In genomic region chr12:104619305-104619704, GRCh38 we compare ENCODE assay signal across 17 cellular contexts.
DNase-seq lines count a peak whose midpoint lies in the region; ATAC-seq lines count a peak whose summit lies in the region.
"Had no signal": no experiment of that assay in that cellular context is flagged by ENCODE, and none has a peak within 500 bp of the region (broad histone marks: within the 10 kb centered on the region; RNA-seq: fewer than 3 reads in every experiment).

No MANE protein-coding gene starts in this region.

- DNase-seq in activated CD4-positive, alpha-beta T cell treated with anti-CD3 and anti-CD28 coated beads, Interleukin-2, amount 10 ng/mL, durations not matched to agents 7 days and 5 days: no peak
- DNase-seq in activated CD4-positive, alpha-beta T cell treated with anti-CD3 and anti-CD28 coated beads for 36 hours: no peak
- no peak for DNase-seq in stimulated activated naive CD8-positive, alpha-beta T cell treated with anti-CD3 and anti-CD28 coated beads, Interleukin-15, amount 100 ng/mL, for 72 hours
- DNase-seq in stimulated activated naive CD8-positive, alpha-beta T cell treated with anti-CD3 and anti-CD28 coated beads, Interleukin-15, Interleukin-2, amounts not matched to agents 100 U/mL and 50 U/mL, for 24 hours: no peak
- no peak for DNase-seq in stimulated activated effector memory CD8-positive, alpha-beta T cell treated with anti-CD3 and anti-CD28 coated beads, Interleukin-12 subunit alpha, Interleukin-12 subunit beta, amount 100 ng/mL, for 72 hours (ENCODE audit: low spot score in 2 of 2)
- no peak for DNase-seq in T-helper 1 cell
- DNase-seq in RKO (ENCODE audit: low spot score): no peak
- DNase-seq: AML-193; CD4-positive, alpha-beta memory T cell; DMS153; DMS79; GF-D8; GOT3; H7; HFFc6 had no signal

- no peak for ATAC-seq in activated CD4-positive, alpha-beta T cell treated with anti-CD3 and anti-CD28 coated beads for 36 hours
- ATAC-seq in stimulated activated naive CD8-positive, alpha-beta T cell treated with anti-CD3 and anti-CD28 coated beads, Interleukin-15, amount 100 ng/mL, for 72 hours: no peak
- ATAC-seq in stimulated activated naive CD8-positive, alpha-beta T cell treated with anti-CD3 and anti-CD28 coated beads, Interleukin-15, Interleukin-2, amounts not matched to agents 100 U/mL and 50 U/mL, for 24 hours: no peak
- ATAC-seq in stimulated activated effector memory CD8-positive, alpha-beta T cell treated with anti-CD3 and anti-CD28 coated beads, Interleukin-12 subunit alpha, Interleukin-12 subunit beta, amount 100 ng/mL, for 72 hours: no peak
- ATAC-seq: A549, HCT116 had no signal

- intact Hi-C loops in activated CD4-positive, alpha-beta T cell treated with anti-CD3 and anti-CD28 coated beads for 36 hours (cut with DNase I, micrococcal nuclease): no loop called here

- POLR2A ChIA-PET in activated CD4-positive, alpha-beta T cell treated with anti-CD3 and anti-CD28 coated beads, Interleukin-2, amount 10 ng/mL, durations not matched to agents 7 days and 5 days (lab: Charles Lee): no interaction called here
- POLR2A ChIA-PET in activated CD4-positive, alpha-beta T cell treated with anti-CD3 and anti-CD28 coated beads for 36 hours (lab: Charles Lee): no interaction called here

- peaks cover 14% of the 10 kb centered on the region for H3K36me3 Mint-ChIP-seq in activated CD4-positive, alpha-beta T cell treated with anti-CD3 and anti-CD28 coated beads, Interleukin-2, amount 10 ng/mL, durations not matched to agents 7 days and 5 days (ENCODE audit: low read depth)
- H3K36me3 Mint-ChIP-seq in activated CD4-positive, alpha-beta T cell treated with anti-CD3 and anti-CD28 coated beads for 36 hours (ENCODE audit: low read depth): peaks cover 3% of the 10 kb centered on the region
- H3K36me3 Mint-ChIP-seq in stimulated activated effector memory CD8-positive, alpha-beta T cell treated with anti-CD3 and anti-CD28 coated beads, Interleukin-12 subunit alpha, Interleukin-12 subunit beta, amount 100 ng/mL, for 72 hours: peaks cover 10% of the 10 kb centered on the region

- H3K4me1 Mint-ChIP-seq in activated CD4-positive, alpha-beta T cell treated with anti-CD3 and anti-CD28 coated beads, Interleukin-2, amount 10 ng/mL, durations not matched to agents 7 days and 5 days: peaks cover 16% of the 10 kb centered on the region
- peaks cover 15% of the 10 kb centered on the region for H3K4me1 Mint-ChIP-seq in activated CD4-positive, alpha-beta T cell treated with anti-CD3 and anti-CD28 coated beads for 36 hours
- no peaks in the 10 kb centered on the region for H3K4me1 Mint-ChIP-seq in stimulated activated naive CD8-positive, alpha-beta T cell treated with anti-CD3 and anti-CD28 coated beads, Interleukin-15, amount 100 ng/mL, for 72 hours
- H3K4me1 Mint-ChIP-seq in stimulated activated effector memory CD8-positive, alpha-beta T cell treated with anti-CD3 and anti-CD28 coated beads, Interleukin-12 subunit alpha, Interleukin-12 subunit beta, amount 100 ng/mL, for 72 hours: peaks cover 32% of the 10 kb centered on the region

- peak overlapping the region; percentile 36 for H3K27ac Mint-ChIP-seq in activated CD4-positive, alpha-beta T cell treated with anti-CD3 and anti-CD28 coated beads, Interleukin-2, amount 10 ng/mL, durations not matched to agents 7 days and 5 days
- H3K27ac Mint-ChIP-seq in activated CD4-positive, alpha-beta T cell treated with anti-CD3 and anti-CD28 coated beads for 36 hours: no peak overlapping the region
- peak overlapping the region; percentile 44 to 58 for H3K27ac Mint-ChIP-seq in stimulated activated naive CD8-positive, alpha-beta T cell treated with anti-CD3 and anti-CD28 coated beads, Interleukin-15, amount 100 ng/mL, for 72 hours
- H3K27ac Mint-ChIP-seq in stimulated activated effector memory CD8-positive, alpha-beta T cell treated with anti-CD3 and anti-CD28 coated beads, Interleukin-12 subunit alpha, Interleukin-12 subunit beta, amount 100 ng/mL, for 72 hours: peak overlapping the region; percentile 52
- H3K27ac Mint-ChIP-seq: HFFc6 had no signal

- no peaks in the 10 kb centered on the region for H3K27me3 Mint-ChIP-seq in activated CD4-positive, alpha-beta T cell treated with anti-CD3 and anti-CD28 coated beads, Interleukin-2, amount 10 ng/mL, durations not matched to agents 7 days and 5 days
- no peaks in the 10 kb centered on the region for H3K27me3 Mint-ChIP-seq in activated CD4-positive, alpha-beta T cell treated with anti-CD3 and anti-CD28 coated beads for 36 hours
- no peaks in the 10 kb centered on the region for H3K27me3 Mint-ChIP-seq in stimulated activated naive CD8-positive, alpha-beta T cell treated with anti-CD3 and anti-CD28 coated beads, Interleukin-15, amount 100 ng/mL, for 72 hours
- H3K27me3 Mint-ChIP-seq: CD4-positive, alpha-beta memory T cell had no signal

- CTCF ChIA-PET in activated CD4-positive, alpha-beta T cell treated with anti-CD3 and anti-CD28 coated beads, Interleukin-2, amount 10 ng/mL, durations not matched to agents 7 days and 5 days (lab: Charles Lee): interaction anchor here (1.4 kb wide), 1 partner anchor 12 kb away, joined by 4 read pairs; no protein-coding TSS in a partner anchor
- CTCF ChIA-PET in activated CD4-positive, alpha-beta T cell treated with anti-CD3 and anti-CD28 coated beads for 36 hours (lab: Charles Lee): interaction anchor here (0.6 kb wide), 1 partner anchor 143 kb away, joined by 3 read pairs; no protein-coding TSS in a partner anchor

- no peak overlapping the region for H3K4me3 Mint-ChIP-seq in activated CD4-positive, alpha-beta T cell treated with anti-CD3 and anti-CD28 coated beads, Interleukin-2, amount 10 ng/mL, durations not matched to agents 7 days and 5 days
- no peak overlapping the region for H3K4me3 Mint-ChIP-seq in activated CD4-positive, alpha-beta T cell treated with anti-CD3 and anti-CD28 coated beads for 36 hours
- H3K4me3 Mint-ChIP-seq in stimulated activated naive CD8-positive, alpha-beta T cell treated with anti-CD3 and anti-CD28 coated beads, Interleukin-15, amount 100 ng/mL, for 72 hours: no peak overlapping the region
- no peak overlapping the region for H3K4me3 Mint-ChIP-seq in stimulated activated effector memory CD8-positive, alpha-beta T cell treated with anti-CD3 and anti-CD28 coated beads, Interleukin-12 subunit alpha, Interleukin-12 subunit beta, amount 100 ng/mL, for 72 hours
- H3K4me3 Mint-ChIP-seq: CD4-positive, alpha-beta memory T cell; HFFc6 had no signal

- peaks cover 2% of the 10 kb centered on the region for H3K9me3 Mint-ChIP-seq in activated CD4-positive, alpha-beta T cell treated with anti-CD3 and anti-CD28 coated beads, Interleukin-2, amount 10 ng/mL, durations not matched to agents 7 days and 5 days
- no peaks in the 10 kb centered on the region for H3K9me3 Mint-ChIP-seq in activated CD4-positive, alpha-beta T cell treated with anti-CD3 and anti-CD28 coated beads for 36 hours (ENCODE audit: low read depth)
- no peaks in the 10 kb centered on the region for H3K9me3 Mint-ChIP-seq in stimulated activated naive CD8-positive, alpha-beta T cell treated with anti-CD3 and anti-CD28 coated beads, Interleukin-15, amount 100 ng/mL, for 72 hours
- no peaks in the 10 kb centered on the region for H3K9me3 Mint-ChIP-seq in stimulated activated effector memory CD8-positive, alpha-beta T cell treated with anti-CD3 and anti-CD28 coated beads, Interleukin-12 subunit alpha, Interleukin-12 subunit beta, amount 100 ng/mL, for 72 hours
- H3K9me3 Mint-ChIP-seq: CD4-positive, alpha-beta memory T cell; HFFc6 had no signal
